21 cellular contexts compared by ENCODE assay signal in the genomic region with DNA sequence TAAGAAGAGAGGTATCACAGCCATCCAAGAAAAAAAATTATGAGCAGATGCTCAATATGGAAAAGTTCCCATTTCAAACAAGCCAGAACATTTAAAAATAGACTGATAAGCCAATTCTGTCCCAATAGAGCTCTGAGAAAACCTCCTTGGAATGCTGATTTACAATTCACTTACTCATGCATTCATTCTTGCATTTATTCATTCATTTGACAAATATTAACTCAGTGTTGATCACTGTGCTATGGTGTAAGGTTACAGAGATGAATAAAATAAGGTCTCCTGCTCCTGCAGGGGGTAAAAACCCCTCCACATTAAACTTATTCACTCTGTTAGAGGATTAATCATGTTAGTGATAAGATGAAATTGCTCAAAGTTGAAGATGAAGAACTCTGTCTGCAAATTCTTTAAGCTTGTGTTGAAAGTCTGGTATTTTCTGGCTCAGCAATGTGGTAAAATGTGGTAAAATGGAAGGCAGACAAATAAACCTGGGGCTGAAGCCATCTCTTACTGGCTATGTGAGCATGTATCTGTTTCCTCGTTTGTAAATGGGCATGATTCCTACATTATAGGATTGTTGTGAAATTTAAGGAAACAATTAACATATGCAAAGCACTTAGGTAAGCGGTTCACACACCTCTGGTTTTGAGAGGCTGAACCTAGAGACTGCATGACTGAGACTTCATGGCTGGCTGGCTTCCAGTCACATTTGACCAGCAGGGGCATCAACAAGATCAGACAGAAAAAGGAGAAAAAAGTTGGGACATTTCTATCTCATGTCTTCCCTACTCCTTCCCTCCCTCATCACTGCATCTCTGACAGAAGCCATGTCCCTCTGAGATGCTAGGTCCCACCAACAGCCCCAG. TPM values are rescaled to one million over a fixed set of nuclear protein-coding genes. Genes with fewer than 3 reads are reported as not detected.
DNase-seq lines count a peak whose midpoint lies in the region; ATAC-seq and TF ChIP-seq lines count a peak whose summit lies in the region.
"Had no signal": no experiment of that assay in that cellular context is flagged by ENCODE, and none has a peak within 500 bp of the region (broad histone marks: within the 10 kb centered on the region; RNA-seq: fewer than 3 reads in every experiment).

No MANE protein-coding gene starts in this region.

- peak overlapping the region; percentile 63 for H3K56ac ChIP-seq in mesendoderm (ENCODE audit: low read length)

- POLR2A ChIA-PET in BJ (lab: Charles Lee), result no interaction called here

- no peaks in the 10 kb centered on the region for H3K79me2 ChIP-seq in mesendoderm (ENCODE audit: control insufficient read depth, insufficient read depth, low read length)
- H3K79me2 ChIP-seq: hepatocyte had no signal

- H2AK5ac ChIP-seq in mesendoderm (ENCODE audit: low read length), result no peak overlapping the region

- H3K18ac ChIP-seq in mesendoderm (ENCODE audit: low read length), result peak overlapping the region; percentile 71

- H3K27ac ChIP-seq in mesendoderm (ENCODE audit: low read depth, low read length), result no peak overlapping the region
- no peak overlapping the region for H3K27ac ChIP-seq in gastroesophageal sphincter
- H3K27ac ChIP-seq: cardiac muscle cell, hepatocyte, left ventricle myocardium inferior, transverse colon had no signal

- no peak overlapping the region for H3K23ac ChIP-seq in mesendoderm (ENCODE audit: low read length)

- H3K4ac ChIP-seq in mesendoderm (ENCODE audit: low read depth, low read length), result no peak overlapping the region

- ATAC-seq in HG03342 (IDR thresholded peaks at IDR 0.05; ENCODE audit: unreplicated experiment) (no peak), gastroesophageal sphincter (no peak)
- ATAC-seq: naive thymus-derived CD4-positive, alpha-beta T cell had no signal

- H4K5ac ChIP-seq in mesendoderm (ENCODE audit: low read length), result no peak overlapping the region

- no CpG with 5 or more reads among the region's 2 CpGs for WGBS in mesendoderm (ENCODE audit: extremely low coverage, insufficient coverage, low lambda C conversion rate)
- 45 to 69% methylated on average over 2 of the region's 2 CpGs for WGBS in gastroesophageal sphincter (ENCODE audit: low coverage in 1 of 2), 2 donors

- H3K4me3 ChIP-seq in BJ (ENCODE audit: low read depth, low read length), result no peak overlapping the region
- H3K4me3 ChIP-seq in mesendoderm (ENCODE audit: low read length), result no peak overlapping the region
- no peak overlapping the region for H3K4me3 ChIP-seq in gastroesophageal sphincter
- H3K4me3 ChIP-seq: cardiac muscle cell, hepatocyte, left ventricle myocardium inferior, transverse colon had no signal

- CTCF ChIA-PET in BJ (lab: Yijun Ruan, JAX), result interaction anchor here (0.6 to 1.3 kb wide), 3 partner anchors 12 to 45 kb away, joined by 3 to 4 read pairs (median 3); partner anchors contain the start of gene DAB1

- TF ChIP-seq EP300 in gastroesophageal sphincter (IDR thresholded peaks at IDR 0.05), result no peak

- TF ChIP-seq CTCF in BJ (IDR thresholded peaks at IDR 0.05; ENCODE audit: insufficient read depth, low read depth, low read length) (peak; percentile 38), gastroesophageal sphincter (IDR thresholded peaks at IDR 0.05) (no peak)

- H3K4me1 ChIP-seq in mesendoderm (ENCODE audit: control insufficient read depth, low read depth, low read length) (peaks cover 7% of the 10 kb centered on the region), gastroesophageal sphincter (peaks cover 0 to 10% (median 0%) of the 10 kb centered on the region in 3 donors)
- H3K4me1 ChIP-seq: transverse colon had no signal

- DNase-seq in BJ (ENCODE audit: low read depth) (peak; percentile 63), M059J (ENCODE audit: low read depth) (peak; percentile 26), cerebellum (ENCODE audit: low spot score) (peak; percentile 2), mesendoderm (peak; percentile 69)
- no peak for DNase-seq in stimulated activated naive CD4-positive, alpha-beta T cell (lab: John Stamatoyannopoulos, UW)
- DNase-seq in activated CD4-positive, alpha-beta T cell treated with anti-CD3 and anti-CD28 coated beads, Interleukin-2, amount 50 U/mL, for 48 hours, result no peak
- DNase-seq: activated CD4-positive, alpha-beta memory T cell treated with anti-CD3 and anti-CD28 coated beads, Interleukin-2, amount 10 ng/mL, durations not matched to agents 7 days and 5 days; activated gamma-delta T cell; CD4-positive, alpha-beta T cell; left ventricle myocardium inferior; naive thymus-derived CD4-positive, alpha-beta T cell; NCI-H187 treated with DMSO at 0.1 percent for 48 hours; retina; SHP77; stimulated activated CD4-positive, alpha-beta T cell treated with anti-CD3 and anti-CD28 coated beads, Interleukin-1b, Interleukin-23, amount 100 ng/mL, for 48 hours; transverse colon had no signal

- no peaks in the 10 kb centered on the region for H3K27me3 ChIP-seq in BJ (ENCODE audit: control insufficient read depth, insufficient read depth, low read length)
- H3K27me3 ChIP-seq in mesendoderm (ENCODE audit: insufficient read depth, low read length, poor library complexity), result no peaks in the 10 kb centered on the region
- no peaks in the 10 kb centered on the region for H3K27me3 ChIP-seq in gastroesophageal sphincter
- H3K27me3 ChIP-seq: cardiac muscle cell, hepatocyte, transverse colon had no signal

- H3K9me3 ChIP-seq in gastroesophageal sphincter, result no peaks in the 10 kb centered on the region
- H3K9me3 ChIP-seq: left ventricle myocardium inferior, transverse colon had no signal

- TF ChIP-seq POLR2A in gastroesophageal sphincter (IDR thresholded peaks at IDR 0.05), result no peak

- no peaks in the 10 kb centered on the region for H3K79me1 ChIP-seq in mesendoderm (ENCODE audit: low read length)

- peak overlapping the region; percentile 85 for H2BK15ac ChIP-seq in mesendoderm (replicated peaks; ENCODE audit: low read depth)

- no peak overlapping the region for H2BK120ac ChIP-seq in mesendoderm (ENCODE audit: low read depth, low read length)

- H3K4me2 ChIP-seq in mesendoderm (ENCODE audit: low read length), result no peak overlapping the region
- H3K4me2 ChIP-seq: hepatocyte had no signal

- no peak overlapping the region for H4K8ac ChIP-seq in mesendoderm (ENCODE audit: low read depth, low read length)

- H3K9ac ChIP-seq in mesendoderm (ENCODE audit: low read length), result no peak overlapping the region

- H2BK5ac ChIP-seq in mesendoderm (ENCODE audit: low read length), result peak overlapping the region; percentile 47

- H3K36me3 ChIP-seq in BJ (ENCODE audit: control insufficient read depth, insufficient read depth, low read length) (no peaks in the 10 kb centered on the region), mesendoderm (ENCODE audit: control insufficient read depth, insufficient read depth, low read length) (no peaks in the 10 kb centered on the region), gastroesophageal sphincter (no peaks in the 10 kb centered on the region)
- H3K36me3 ChIP-seq: cardiac muscle cell, left ventricle myocardium inferior, transverse colon had no signal

RNA-seq across cellular contexts. Expression of gene DAB1, which starts 45.0 kb away (rescaled TPM):
- 0.83 and 0.91 TPM in 2 replicates for polyA plus RNA-seq in BJ (2011; rRNA removed)
- 0.51 and 0.85 TPM in 2 replicates for polyA minus RNA-seq in BJ (2011; rRNA and poly(A)+ RNA removed)
- total RNA-seq in M059J (2014; rRNA removed; shearing (Covaris generic)), result 0.47 and 1.0 TPM in 2 replicates
- total RNA-seq in cerebellum, result 71.6 TPM
- 41.9 TPM for polyA plus RNA-seq in mesendoderm (2013, experiment 1 of 2)
- polyA plus RNA-seq in mesendoderm (2013, experiment 2 of 2), result 42.2 TPM
- total RNA-seq in gastroesophageal sphincter, result 1 to 10 TPM in 2 of 4 donors, under 1 TPM in 2; 0.47 to 1.6 (median 1.1) TPM
- total RNA-seq: LHCN-M2 had no signal

Comparison
In these comparisons a context has a peak if more than half of its experiments do, and no peak if none do; other contexts are left out.
1. DNase-seq: peak in BJ (single experiment), M059J (single experiment), cerebellum (single experiment) and mesendoderm (single experiment); none in stimulated activated naive CD4-positive, alpha-beta T cell (0 of 6) and activated CD4-positive, alpha-beta T cell treated with anti-CD3 and anti-CD28 coated beads, Interleukin-2, amount 50 U/mL, for 48 hours (0 of 2).
2. RNA of gene DAB1, which starts 45.0 kb away (total RNA-seq): 71.6 TPM in cerebellum (single experiment); 0.47 to 1.6 TPM in gastroesophageal sphincter and 0.47 to 1.0 TPM in M059J; every median in the first group is over 10 times any median in the second.